In the genomic region with DNA sequence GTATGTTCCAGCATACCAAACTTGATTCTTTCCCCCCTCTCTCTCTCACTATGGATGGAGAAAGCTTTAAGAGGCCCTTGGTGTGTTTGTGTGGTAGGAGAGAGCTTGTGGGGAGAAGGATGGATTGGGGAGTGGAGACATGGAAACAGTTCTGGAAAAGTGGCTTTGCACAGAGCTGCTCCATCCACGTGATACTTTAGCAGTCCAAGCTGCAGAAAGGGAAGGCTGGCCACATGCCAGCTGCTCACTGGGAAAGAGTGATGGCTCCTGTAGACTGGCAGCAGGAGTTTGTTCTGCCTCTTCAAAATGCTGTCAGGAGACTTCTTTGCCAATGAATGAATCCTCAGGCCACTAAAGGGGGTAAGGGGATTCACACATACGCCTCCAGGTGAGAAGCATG, we compare ENCODE assay signal across 14 cellular contexts.
DNase-seq lines count a peak whose midpoint lies in the region; TF ChIP-seq lines count a peak whose summit lies in the region.
"Had no signal": no experiment of that assay in that cellular context is flagged by ENCODE, and none has a peak within 500 bp of the region (broad histone marks: within the 10 kb centered on the region; RNA-seq: fewer than 3 reads in every experiment).

No MANE protein-coding gene starts in this region.

- peaks cover 43% of the 10 kb centered on the region for H3K4me1 Mint-ChIP-seq in nephron

- DNase-seq in DMS 273 (lab: John Stamatoyannopoulos, UW; ENCODE audit: unreplicated experiment) (peak; percentile 54), DMS 273 treated with DMSO at 0.1 percent for 48 hours (lab: John Stamatoyannopoulos, UW) (no peak), NCI-H446 (lab: John Stamatoyannopoulos, UW) (peak; percentile 27 to 84), epithelial cell of esophagus (ENCODE audit: low read depth) (peak; percentile 5), NCI-H526 treated with DMSO at 0.1 percent for 48 hours (lab: John Stamatoyannopoulos, UW) (no peak), NCI-H526 (lab: John Stamatoyannopoulos, UW) (no peak), RKO (ENCODE audit: low spot score) (no peak)
- DNase-seq: activated CD8-positive, alpha-beta T cell treated with anti-CD3 and anti-CD28 coated beads, Interleukin-2, amount 10 ng/mL, durations not matched to agents 7 days and 5 days; activated effector memory CD4-positive, alpha-beta T cell treated with Interleukin-2 at 50 U/mL for 16 hours; CD4-positive, CD25-positive, alpha-beta regulatory T cell; GF-D8; MG63 had no signal

- no peaks in the 10 kb centered on the region for H3K9me3 Mint-ChIP-seq in nephron
- H3K9me3 Mint-ChIP-seq: GM23338 had no signal

- no peak overlapping the region for H3K4me3 ChIP-seq in epithelial cell of esophagus (ENCODE audit: low read length)
- H3K4me3 ChIP-seq: GM23338, MG63 had no signal

- TF ChIP-seq CTCF in epithelial cell of esophagus (IDR thresholded peaks at IDR 0.05; ENCODE audit: insufficient read depth, low read depth, low read length, missing control alignments) (no peak), nephron (IDR thresholded peaks at IDR 0.05; ENCODE audit: unreplicated experiment in 3 of 3) (no peak)

- no peak overlapping the region for H3K4me3 Mint-ChIP-seq in nephron
- H3K4me3 Mint-ChIP-seq: activated CD8-positive, alpha-beta T cell treated with anti-CD3 and anti-CD28 coated beads, Interleukin-2, amount 10 ng/mL, durations not matched to agents 7 days and 5 days; CD4-positive, CD25-positive, alpha-beta regulatory T cell; GM23338 had no signal

- H3K36me3 Mint-ChIP-seq in nephron (ENCODE audit: low read depth): peaks cover 4% of the 10 kb centered on the region

- H3K27me3 Mint-ChIP-seq in nephron (ENCODE audit: low read depth): no peaks in the 10 kb centered on the region

- peak overlapping the region; percentile 28 to 38 (median 36) for H3K27ac Mint-ChIP-seq in nephron
- H3K27ac Mint-ChIP-seq: activated CD8-positive, alpha-beta T cell treated with anti-CD3 and anti-CD28 coated beads, Interleukin-2, amount 10 ng/mL, durations not matched to agents 7 days and 5 days; CD4-positive, CD25-positive, alpha-beta regulatory T cell had no signal

Comparison
In these comparisons a context has a peak if more than half of its experiments do, and no peak if none do; other contexts are left out.
1. DNase-seq: peak in DMS 273 (single experiment), NCI-H446 (2 of 2) and epithelial cell of esophagus (single experiment); none in DMS 273 treated with DMSO at 0.1 percent for 48 hours (single experiment), NCI-H526 treated with DMSO at 0.1 percent for 48 hours (single experiment), NCI-H526 (0 of 2) and RKO (single experiment).